25 cellular contexts compared by ENCODE assay signal in the genomic region with DNA sequence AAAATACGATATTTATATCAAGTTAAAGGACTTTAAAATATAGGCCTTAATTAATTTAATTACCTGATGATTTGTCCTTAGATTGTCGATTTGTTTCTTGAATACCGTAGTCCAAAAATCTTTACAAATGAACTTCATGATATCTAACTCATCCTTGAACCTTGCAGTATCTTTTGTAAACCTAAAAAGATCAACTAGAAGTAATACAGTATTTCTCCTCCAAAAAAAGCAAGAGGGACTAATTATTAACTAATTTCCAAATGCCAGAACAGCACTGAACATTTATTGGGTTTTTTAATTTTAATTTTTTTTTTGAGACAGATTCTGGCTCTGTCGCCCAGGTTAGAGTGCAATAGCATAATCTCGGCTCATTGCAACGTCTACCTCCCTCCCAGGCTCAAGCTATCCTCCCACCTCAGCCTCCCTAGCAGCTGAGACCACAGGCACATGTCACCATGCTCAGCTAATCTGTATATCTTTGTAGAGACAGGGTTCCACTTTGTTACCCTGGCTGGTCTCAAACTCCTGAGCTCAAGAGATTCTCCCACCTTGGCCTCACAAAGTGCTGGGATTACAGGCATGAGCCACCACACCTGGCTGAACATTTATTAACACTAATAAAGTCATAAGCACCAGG.
"Had no signal": no experiment of that assay in that cellular context is flagged by ENCODE, and none has a peak within 500 bp of the region (broad histone marks: within the 10 kb centered on the region; RNA-seq: fewer than 3 reads in every experiment).

No MANE protein-coding gene starts in this region.

- H3K27ac ChIP-seq: coronary artery, dorsolateral prefrontal cortex, epithelial cell of prostate, esophagus squamous epithelium, gastrocnemius medialis, heart right ventricle, left ventricle myocardium inferior, lower lobe of right lung had no signal

- FAIRE-seq: colon, keratinocyte had no signal

- H3K4me3 ChIP-seq: coronary artery, dorsolateral prefrontal cortex, esophagus squamous epithelium, gastrocnemius medialis, heart right ventricle, left ventricle myocardium inferior, lower lobe of right lung, mucosa of descending colon had no signal

- H3K4me1 Mint-ChIP-seq: mesothelial cell of epicardium had no signal

- H3K4me1 ChIP-seq: esophagus squamous epithelium, heart right ventricle, lower lobe of right lung had no signal

- H3K9me3 ChIP-seq: esophagus squamous epithelium, gastrocnemius medialis, heart right ventricle, left ventricle myocardium inferior, lower lobe of right lung, mucosa of descending colon had no signal

- H3K27me3 ChIP-seq: dorsolateral prefrontal cortex, esophagus squamous epithelium, gastrocnemius medialis, heart right ventricle had no signal

- H3K27ac Mint-ChIP-seq: mesothelial cell of epicardium, naive B cell had no signal

- ATAC-seq: esophagus mucosa, gastrocnemius medialis, heart right ventricle, left cardiac atrium, lower lobe of right lung, mucosa of descending colon had no signal

- H3K9me3 Mint-ChIP-seq: mesothelial cell of epicardium, naive B cell had no signal

- H3K4me3 Mint-ChIP-seq: mesothelial cell of epicardium, naive B cell had no signal

- DNase-seq: dermis blood vessel endothelial cell; dorsolateral prefrontal cortex; effector CD4-positive, alpha-beta T cell; effector memory CD4-positive, alpha-beta T cell; erythroblast; esophagus squamous epithelium; foreskin fibroblast; foreskin melanocyte; gastrocnemius medialis; glutamatergic neuron; head of caudate nucleus; heart right ventricle; hippocampal formation; left cardiac atrium; left ventricle myocardium inferior; lower lobe of right lung; mesenchymal stem cell; mucosa of descending colon; naive B cell had no signal

- H3K27me3 Mint-ChIP-seq: naive B cell had no signal
